Comparison of ENCODE assay signal across 11 cellular contexts in genomic region chr21:25462517-25462971, GRCh38.
DNase-seq lines count a peak whose midpoint lies in the region; ATAC-seq and TF ChIP-seq lines count a peak whose summit lies in the region.
"Had no signal": no experiment of that assay in that cellular context is flagged by ENCODE, and none has a peak within 500 bp of the region (broad histone marks: within the 10 kb centered on the region; RNA-seq: fewer than 3 reads in every experiment).

No MANE protein-coding gene starts in this region.

- CTCF ChIA-PET in activated CD4-positive, alpha-beta memory T cell treated with anti-CD3 and anti-CD28 coated beads for 36 hours (lab: Charles Lee), result no interaction called here

- peak overlapping the region; percentile 94 for H3K27ac Mint-ChIP-seq in activated CD4-positive, alpha-beta memory T cell treated with anti-CD3 and anti-CD28 coated beads for 36 hours

- no peaks in the 10 kb centered on the region for H3K27me3 ChIP-seq in BE2C
- H3K27me3 ChIP-seq: neutrophil had no signal

- POLR2A ChIA-PET in activated CD4-positive, alpha-beta memory T cell treated with anti-CD3 and anti-CD28 coated beads for 36 hours (lab: Charles Lee), result interaction anchor here (0.6 to 3.0 kb wide), 8 partner anchors 40 to 116 kb away, joined by 3 to 14 read pairs (median 4); no protein-coding TSS in a partner anchor

- peak; percentile 63 for ATAC-seq in GM18511 (IDR thresholded peaks at IDR 0.05; ENCODE audit: unreplicated experiment)
- peak; percentile 64 for ATAC-seq in GM19397 (IDR thresholded peaks at IDR 0.05; ENCODE audit: unreplicated experiment)
- peak; percentile 65 for ATAC-seq in HG02943 (IDR thresholded peaks at IDR 0.05; ENCODE audit: low read depth, unreplicated experiment)
- ATAC-seq: HCT116 had no signal

- H3K36me3 Mint-ChIP-seq in activated CD4-positive, alpha-beta memory T cell treated with anti-CD3 and anti-CD28 coated beads for 36 hours, result peaks cover 16% of the 10 kb centered on the region

- DNase-seq in activated CD4-positive, alpha-beta memory T cell treated with anti-CD3 and anti-CD28 coated beads for 36 hours, result peak; percentile 25
- DNase-seq in BE2C (no peak), nucleus accumbens (lab: John Stamatoyannopoulos, UW) (no peak), DMS114 treated with DMSO at 0.1 percent for 48 hours (lab: John Stamatoyannopoulos, UW; ENCODE audit: unreplicated experiment) (no peak), NCI-H2107 treated with DMSO at 0.1 percent for 48 hours (lab: John Stamatoyannopoulos, UW; ENCODE audit: unreplicated experiment) (no peak)
- DNase-seq: amygdala had no signal

- H3K4me1 ChIP-seq in BE2C, result no peaks in the 10 kb centered on the region

- H3K27me3 Mint-ChIP-seq in activated CD4-positive, alpha-beta memory T cell treated with anti-CD3 and anti-CD28 coated beads for 36 hours, result no peaks in the 10 kb centered on the region

- peaks cover 10% of the 10 kb centered on the region for H3K9me3 Mint-ChIP-seq in activated CD4-positive, alpha-beta memory T cell treated with anti-CD3 and anti-CD28 coated beads for 36 hours

- H3K4me3 Mint-ChIP-seq in activated CD4-positive, alpha-beta memory T cell treated with anti-CD3 and anti-CD28 coated beads for 36 hours, result peak overlapping the region; percentile 41

- intact Hi-C loops in activated CD4-positive, alpha-beta memory T cell treated with anti-CD3 and anti-CD28 coated beads for 36 hours (cut with micrococcal nuclease), result no loop called here

- no peak for TF ChIP-seq CTCF in BE2C (IDR thresholded peaks at IDR 0.05; ENCODE audit: low read depth, low read length)

- no peaks in the 10 kb centered on the region for H3K9me3 ChIP-seq in BE2C
- H3K9me3 ChIP-seq: neutrophil had no signal

- peaks cover 79% of the 10 kb centered on the region for H3K4me1 Mint-ChIP-seq in activated CD4-positive, alpha-beta memory T cell treated with anti-CD3 and anti-CD28 coated beads for 36 hours (ENCODE audit: low read depth)

- no peaks in the 10 kb centered on the region for H3K36me3 ChIP-seq in BE2C
- H3K36me3 ChIP-seq: neutrophil had no signal

- no peak overlapping the region for H3K4me3 ChIP-seq in BE2C (ENCODE audit: low read depth, low read length)
